1 cellular context compared by ENCODE assay signal in genomic region chr2:99865217-99865569, GRCh38.
TF ChIP-seq lines count a peak whose summit lies in the region.

No MANE protein-coding gene starts in this region.

TF ChIP-seq in GM23338, 12 proteins besides CTCF, POLR2A, EP300 and RAD21 (continued from another document):
- TF ChIP-seq REST (IDR thresholded peaks at IDR 0.05; ENCODE audit: unreplicated experiment) (no peak), JUNB (IDR thresholded peaks at IDR 0.05; ENCODE audit: unreplicated experiment) (no peak), ZNF331 (CRISPR knock-in tag; IDR thresholded peaks at IDR 0.05; ENCODE audit: low read depth) (no peak), ZNF462 (CRISPR knock-in tag; IDR thresholded peaks at IDR 0.05) (no peak), POLR2AphosphoS5 (IDR thresholded peaks at IDR 0.05; ENCODE audit: low read depth) (no peak), CREB1 (CRISPR knock-in tag; IDR thresholded peaks at IDR 0.05; ENCODE audit: low read depth) (no peak), ZNF114 (CRISPR knock-in tag; IDR thresholded peaks at IDR 0.05) (no peak), ETS1 (IDR thresholded peaks at IDR 0.05) (no peak), EZH2phosphoT487 (IDR thresholded peaks at IDR 0.05; ENCODE audit: unreplicated experiment) (no peak)
